In the genomic region with DNA sequence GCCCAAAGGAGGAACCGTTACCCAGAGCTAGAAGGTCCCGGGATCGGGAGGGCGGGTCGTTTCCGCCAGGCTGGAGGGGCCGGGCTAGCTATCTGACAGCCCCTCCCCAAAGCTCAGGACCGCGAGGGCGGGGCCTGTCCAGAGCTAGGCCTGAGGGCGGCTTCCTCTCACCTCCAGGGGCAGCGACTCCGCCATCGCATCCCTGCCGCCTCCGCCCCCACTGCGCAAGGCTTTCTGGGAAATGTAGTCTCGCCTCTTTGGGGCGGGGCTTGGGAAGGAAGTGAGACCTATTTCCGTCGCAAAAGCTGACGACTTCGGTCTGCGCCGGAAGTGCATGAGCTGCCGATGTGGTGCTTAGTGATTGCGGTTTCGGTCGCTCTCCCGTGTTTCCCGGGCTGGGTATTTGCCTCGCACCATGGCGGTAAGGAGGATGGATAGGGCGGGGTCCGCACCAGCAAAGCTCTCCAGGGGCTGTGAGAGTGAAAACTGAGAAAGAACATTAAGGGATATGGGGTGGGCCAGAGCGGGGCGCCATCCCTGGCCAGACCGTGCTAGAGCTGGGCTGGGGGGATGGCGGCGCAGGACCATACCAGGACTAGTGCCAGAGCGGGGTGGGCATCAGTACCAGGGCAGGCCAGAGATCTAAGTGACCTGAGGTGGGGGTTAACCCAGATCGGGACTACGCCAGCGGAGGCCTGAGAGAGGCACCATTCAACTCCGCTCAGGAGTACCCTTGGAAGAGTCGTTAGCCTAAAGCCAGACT, we compare ENCODE assay signal across 8 cellular contexts.
DNase-seq lines count a peak whose midpoint lies in the region; TF ChIP-seq lines count a peak whose summit lies in the region.

A gene (plus strand): TSS at position 327 of the 763 bp plus-strand sequence. CDS start 89 bp downstream, at position 416.

- CTCF ChIA-PET in activated naive CD4-positive, alpha-beta T cell treated with anti-CD3 and anti-CD28 coated beads, Interleukin-2, amount 10 ng/mL, durations not matched to agents 7 days and 5 days (lab: Charles Lee) = interaction anchor here (0.6 to 3.7 kb wide), 12 partner anchors 9 to 262 kb away, joined by 3 to 34 read pairs (median 3); a partner anchor contains a TSS

- H3K27ac Mint-ChIP-seq in activated naive CD4-positive, alpha-beta T cell treated with anti-CD3 and anti-CD28 coated beads, Interleukin-2, amount 10 ng/mL, durations not matched to agents 7 days and 5 days = peak within 1 kb of the TSS; percentile 92

- H3K9me3 Mint-ChIP-seq in activated naive CD4-positive, alpha-beta T cell treated with anti-CD3 and anti-CD28 coated beads, Interleukin-2, amount 10 ng/mL, durations not matched to agents 7 days and 5 days = no peaks in the 10 kb centered on the region

- peaks cover 55% of the 10 kb centered on the region for H3K4me1 Mint-ChIP-seq in activated naive CD4-positive, alpha-beta T cell treated with anti-CD3 and anti-CD28 coated beads, Interleukin-2, amount 10 ng/mL, durations not matched to agents 7 days and 5 days

- H3K9me3 ChIP-seq in SK-N-MC (ENCODE audit: low read depth, low read length) = no peaks in the 10 kb centered on the region

- H3K36me3 ChIP-seq in SK-N-MC (ENCODE audit: insufficient read depth, low read length) = no peaks in the 10 kb centered on the region; the same call in 1 of the 2 replicates

- peak within 1 kb of the TSS; percentile 85 for H3K9ac ChIP-seq in SK-N-MC (ENCODE audit: insufficient read length)

- TF ChIP-seq CTCF in HFF-Myc (IDR thresholded peaks at IDR 0.05; ENCODE audit: low read depth, low read length, missing control alignments) (no peak), NB4 (IDR thresholded peaks at IDR 0.05; ENCODE audit: low read depth, low read length) (peak; percentile 10)

- no peak within 1 kb of the TSS for H3K27ac ChIP-seq in SK-N-MC

- H3K27me3 Mint-ChIP-seq in activated naive CD4-positive, alpha-beta T cell treated with anti-CD3 and anti-CD28 coated beads, Interleukin-2, amount 10 ng/mL, durations not matched to agents 7 days and 5 days = no peaks in the 10 kb centered on the region

- peaks cover 15% of the 10 kb centered on the region for H3K36me3 Mint-ChIP-seq in activated naive CD4-positive, alpha-beta T cell treated with anti-CD3 and anti-CD28 coated beads, Interleukin-2, amount 10 ng/mL, durations not matched to agents 7 days and 5 days

- peak; percentile 92 for DNase-seq in GM04503 (ENCODE audit: low read depth)
- peak; percentile 95 for DNase-seq in HFF-Myc (ENCODE audit: extremely low read depth, low read depth)
- DNase-seq in NB4 (ENCODE audit: low read depth) = peak; percentile 100
- DNase-seq in SK-N-MC (ENCODE audit: low read depth, low spot score) = no peak
- DNase-seq in activated naive CD4-positive, alpha-beta T cell treated with anti-CD3 and anti-CD28 coated beads, Interleukin-2, amount 10 ng/mL, durations not matched to agents 7 days and 5 days = peak; percentile 99
- DNase-seq in germinal center (ENCODE audit: low spot score) = peak; percentile 97
- DNase-seq in non-pigmented ciliary epithelial cell (ENCODE audit: low read depth) = peak; percentile 89
- DNase-seq in superior temporal gyrus (ENCODE audit: extremely low spot score) = peak; percentile 99

- TF ChIP-seq POLR2A in NB4 (IDR thresholded peaks at IDR 0.05; ENCODE audit: extremely low read depth, insufficient read length) = peak; percentile 76

- H3K4me3 Mint-ChIP-seq in activated naive CD4-positive, alpha-beta T cell treated with anti-CD3 and anti-CD28 coated beads, Interleukin-2, amount 10 ng/mL, durations not matched to agents 7 days and 5 days = peak within 1 kb of the TSS; percentile 97

- H3K4me3 ChIP-seq in HFF-Myc (replicated peaks; ENCODE audit: low read depth, low read length) (peak within 1 kb of the TSS; percentile 100), NB4 (ENCODE audit: low read depth, low read length) (peak within 1 kb of the TSS; percentile 81), SK-N-MC (peak within 1 kb of the TSS; percentile 88)
